In the genomic region with DNA sequence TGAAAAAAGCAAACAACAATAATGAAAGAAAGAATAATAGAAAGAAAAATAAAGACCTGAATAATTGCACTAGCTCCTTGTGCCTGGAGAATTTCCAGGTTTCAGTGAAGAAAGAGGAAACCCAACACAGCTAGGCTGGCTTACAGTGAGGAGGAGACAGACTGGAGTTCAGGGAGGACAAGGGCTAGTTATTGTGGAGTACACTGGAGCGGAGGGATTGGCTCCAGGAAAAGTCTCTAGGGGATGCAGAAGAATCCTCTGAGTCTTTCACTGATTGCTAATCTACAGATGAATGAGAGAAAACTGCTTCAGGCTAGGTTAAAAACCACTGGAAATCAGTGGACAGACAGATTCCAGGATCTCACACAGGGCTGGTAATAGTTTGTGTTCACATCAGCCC, we compare ENCODE assay signal across 20 cellular contexts.
DNase-seq lines count a peak whose midpoint lies in the region; ATAC-seq, FAIRE-seq and TF ChIP-seq lines count a peak whose summit lies in the region.
"Had no signal": no experiment of that assay in that cellular context is flagged by ENCODE, and none has a peak within 500 bp of the region (broad histone marks: within the 10 kb centered on the region; RNA-seq: fewer than 3 reads in every experiment).

No MANE protein-coding gene starts in this region.

- H3K36me3 ChIP-seq in SK-N-SH (replicated peaks in 1 of 2; ENCODE audit: control insufficient read depth in 1 of 2, insufficient read depth in 2 of 2, low read length in 1 of 2) (no peaks in the 10 kb centered on the region), adipocyte (ENCODE audit: control insufficient read depth, insufficient read depth, low read length, severe bottlenecking) (no peaks in the 10 kb centered on the region)
- H3K36me3 ChIP-seq: ascending aorta, colonic mucosa, Peyer's patch, tibial nerve had no signal

- H3K4me3 ChIP-seq in SK-N-SH (ENCODE audit: low read depth in 2 of 2, low read length in 1 of 2) (no peak overlapping the region), adipocyte (ENCODE audit: low read length) (peak overlapping the region; percentile 15)
- H3K4me3 ChIP-seq: ascending aorta, colonic mucosa, Peyer's patch, tibial nerve had no signal

- no peak overlapping the region for H2AFZ ChIP-seq in SK-N-SH (ENCODE audit: low read depth)

- no peaks in the 10 kb centered on the region for H3K79me2 ChIP-seq in SK-N-SH (ENCODE audit: insufficient read depth)

- no peak for TF ChIP-seq CTCF in SK-N-SH (IDR thresholded peaks at IDR 0.05)

- H3K9ac ChIP-seq in SK-N-SH: no peak overlapping the region
- H3K9ac ChIP-seq in adipocyte (ENCODE audit: low read length): peak overlapping the region; percentile 34

- no peak for TF ChIP-seq RAD21 in SK-N-SH (IDR thresholded peaks at IDR 0.05; ENCODE audit: low read length)

- TF ChIP-seq EP300 in SK-N-SH (IDR thresholded peaks at IDR 0.05; ENCODE audit: borderline replicate concordance in 1 of 2, low read depth in 1 of 2, low read length in 1 of 2): no peak

- H3K4me1 ChIP-seq in SK-N-SH (ENCODE audit: control insufficient read depth in 1 of 2, insufficient read depth in 2 of 2, low read depth in 1 of 2, low read length in 1 of 2): peaks cover 0 to 5% of the 10 kb centered on the region in 2 experiments; a peak in 2 of 4 replicates
- H3K4me1 ChIP-seq in adipocyte (ENCODE audit: control insufficient read depth, insufficient read depth, low read length): peaks cover 14% of the 10 kb centered on the region
- H3K4me1 ChIP-seq: colonic mucosa, Peyer's patch had no signal

- CTCF ChIA-PET in SK-N-SH (lab: Yijun Ruan, JAX): no interaction called here

- ATAC-seq in SK-N-SH treated with all-trans-retinoic acid at 6 μM for 48 hours: peak; percentile 51; the same call in 2 of the 3 replicates
- peak; percentile 75 for ATAC-seq in sciatic nerve
- no peak for ATAC-seq in T-helper 17 cell

- H3K27me3 ChIP-seq in SK-N-SH (ENCODE audit: insufficient read depth) (no peaks in the 10 kb centered on the region), adipocyte (replicated peaks; ENCODE audit: control insufficient read depth, insufficient read depth, low read length) (no peaks in the 10 kb centered on the region)
- H3K27me3 ChIP-seq: ascending aorta, colonic mucosa, Peyer's patch, tibial nerve had no signal

- H3K27ac Mint-ChIP-seq in T-helper 17 cell: no peak overlapping the region
- H3K27ac Mint-ChIP-seq: activated CD4-positive, alpha-beta T cell treated with anti-CD3 and anti-CD28 coated beads, Interleukin-2, amount 10 ng/mL, durations not matched to agents 7 days and 5 days; activated naive CD4-positive, alpha-beta T cell treated with anti-CD3 and anti-CD28 coated beads for 36 hours had no signal

- no peak for DNase-seq in SK-N-SH
- DNase-seq in adipocyte (ENCODE audit: low read depth): peak; percentile 67
- peak; percentile 82 for DNase-seq in islet precursor cell
- DNase-seq in sciatic nerve (ENCODE audit: low spot score): no peak
- DNase-seq in SKM-1 treated with dmso at 0.1 percent for 144 hours (lab: John Stamatoyannopoulos, UW; ENCODE audit: unreplicated experiment): no peak
- no peak for DNase-seq in T-helper 17 cell
- DNase-seq in GM19239 (ENCODE audit: insufficient read length, low spot score): no peak
- DNase-seq: activated CD4-positive, alpha-beta T cell treated with anti-CD3 and anti-CD28 coated beads, Interleukin-2, amount 10 ng/mL, durations not matched to agents 7 days and 5 days; activated naive CD4-positive, alpha-beta T cell treated with anti-CD3 and anti-CD28 coated beads for 36 hours; colonic mucosa; glutamatergic neuron; NCI-H1417; NCI-H2171 treated with DMSO at 0.1 percent for 48 hours; Peyer's patch; stimulated activated naive CD4-positive, alpha-beta T cell had no signal

- H4K20me1 ChIP-seq in SK-N-SH (ENCODE audit: insufficient read depth): no peaks in the 10 kb centered on the region

- peaks cover 31% of the 10 kb centered on the region for H3K27me3 Mint-ChIP-seq in T-helper 17 cell

- no peak overlapping the region for H3K27ac ChIP-seq in SK-N-SH (ENCODE audit: low read depth in 2 of 2, low read length in 1 of 2)
- H3K27ac ChIP-seq: colonic mucosa, Peyer's patch, tibial nerve had no signal

- intact Hi-C loops in sciatic nerve (cut with DNase I): no loop called here

- no peaks in the 10 kb centered on the region for H3K9me2 ChIP-seq in SK-N-SH

- POLR2A ChIA-PET in SK-N-SH (lab: Yijun Ruan, JAX): no interaction called here

- FAIRE-seq in GM19239 (lab: Jason Lieb, UNC): no peak
- FAIRE-seq: A204.1, TTC549 had no signal

- no peak overlapping the region for H3K4me3 Mint-ChIP-seq in T-helper 17 cell
- H3K4me3 Mint-ChIP-seq: activated CD4-positive, alpha-beta T cell treated with anti-CD3 and anti-CD28 coated beads, Interleukin-2, amount 10 ng/mL, durations not matched to agents 7 days and 5 days; activated naive CD4-positive, alpha-beta T cell treated with anti-CD3 and anti-CD28 coated beads for 36 hours had no signal

- H3K36me3 Mint-ChIP-seq in T-helper 17 cell (ENCODE audit: low read depth): peaks cover 2% of the 10 kb centered on the region

- H3K4me2 ChIP-seq in SK-N-SH: no peak overlapping the region

- H3K9me3 ChIP-seq in SK-N-SH: no peaks in the 10 kb centered on the region
- no peaks in the 10 kb centered on the region for H3K9me3 ChIP-seq in adipocyte (ENCODE audit: control insufficient read depth, low read length)
- H3K9me3 ChIP-seq in T-helper 17 cell (ENCODE audit: control insufficient read depth, low read length, poor library complexity, severe bottlenecking): no peaks in the 10 kb centered on the region
- H3K9me3 ChIP-seq: ascending aorta, colonic mucosa, Peyer's patch, tibial nerve had no signal

- peaks cover 9% of the 10 kb centered on the region for H3K4me1 Mint-ChIP-seq in T-helper 17 cell

- H3F3A ChIP-seq in SK-N-SH (replicated peaks; ENCODE audit: insufficient read depth): no peaks in the 10 kb centered on the region

- 100% methylated on average over 1 of the region's 1 CpG for WGBS in SK-N-SH (ENCODE audit: low lambda C conversion rate)

TF ChIP-seq in SK-N-SH treated with all-trans-retinoic acid at 6 μM for 48 hours, 23 proteins besides CTCF, POLR2A, EP300 and RAD21 (continues in another document):
- TF ChIP-seq ESRRG (CRISPR knock-in tag; IDR thresholded peaks at IDR 0.05) (no peak), ZNF565 (CRISPR knock-in tag; conservative IDR thresholded peaks at IDR 0.05; ENCODE audit: low read depth) (no peak), BACH2 (CRISPR knock-in tag; IDR thresholded peaks at IDR 0.05; ENCODE audit: borderline replicate concordance) (no peak), TSHZ2 (CRISPR knock-in tag; IDR thresholded peaks at IDR 0.05) (no peak), PPARA (CRISPR knock-in tag; IDR thresholded peaks at IDR 0.05; ENCODE audit: borderline replicate concordance) (no peak), OSR1 (CRISPR knock-in tag; IDR thresholded peaks at IDR 0.05) (no peak)

TF ChIP-seq in SK-N-SH, 30 proteins besides CTCF, POLR2A, EP300 and RAD21:
- TF ChIP-seq FOXM1 (IDR thresholded peaks at IDR 0.05; ENCODE audit: low read depth) (no peak), SIN3A (IDR thresholded peaks at IDR 0.05; ENCODE audit: borderline replicate concordance, low read depth, low read length) (no peak), RFX5 (IDR thresholded peaks at IDR 0.05; ENCODE audit: low read length) (no peak)
- TF ChIP-seq, protein P1, sequence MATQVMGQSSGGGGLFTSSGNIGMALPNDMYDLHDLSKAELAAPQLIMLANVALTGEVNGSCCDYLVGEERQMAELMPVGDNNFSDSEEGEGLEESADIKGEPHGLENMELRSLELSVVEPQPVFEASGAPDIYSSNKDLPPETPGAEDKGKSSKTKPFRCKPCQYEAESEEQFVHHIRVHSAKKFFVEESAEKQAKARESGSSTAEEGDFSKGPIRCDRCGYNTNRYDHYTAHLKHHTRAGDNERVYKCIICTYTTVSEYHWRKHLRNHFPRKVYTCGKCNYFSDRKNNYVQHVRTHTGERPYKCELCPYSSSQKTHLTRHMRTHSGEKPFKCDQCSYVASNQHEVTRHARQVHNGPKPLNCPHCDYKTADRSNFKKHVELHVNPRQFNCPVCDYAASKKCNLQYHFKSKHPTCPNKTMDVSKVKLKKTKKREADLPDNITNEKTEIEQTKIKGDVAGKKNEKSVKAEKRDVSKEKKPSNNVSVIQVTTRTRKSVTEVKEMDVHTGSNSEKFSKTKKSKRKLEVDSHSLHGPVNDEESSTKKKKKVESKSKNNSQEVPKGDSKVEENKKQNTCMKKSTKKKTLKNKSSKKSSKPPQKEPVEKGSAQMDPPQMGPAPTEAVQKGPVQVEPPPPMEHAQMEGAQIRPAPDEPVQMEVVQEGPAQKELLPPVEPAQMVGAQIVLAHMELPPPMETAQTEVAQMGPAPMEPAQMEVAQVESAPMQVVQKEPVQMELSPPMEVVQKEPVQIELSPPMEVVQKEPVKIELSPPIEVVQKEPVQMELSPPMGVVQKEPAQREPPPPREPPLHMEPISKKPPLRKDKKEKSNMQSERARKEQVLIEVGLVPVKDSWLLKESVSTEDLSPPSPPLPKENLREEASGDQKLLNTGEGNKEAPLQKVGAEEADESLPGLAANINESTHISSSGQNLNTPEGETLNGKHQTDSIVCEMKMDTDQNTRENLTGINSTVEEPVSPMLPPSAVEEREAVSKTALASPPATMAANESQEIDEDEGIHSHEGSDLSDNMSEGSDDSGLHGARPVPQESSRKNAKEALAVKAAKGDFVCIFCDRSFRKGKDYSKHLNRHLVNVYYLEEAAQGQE (IDR thresholded peaks at IDR 0.05; ENCODE audit: low read depth, low read length): no peak

Comparison
In these comparisons a context has a peak if more than half of its experiments do, and no peak if none do; other contexts are left out.
1. DNase-seq: peak in adipocyte (single experiment) and islet precursor cell (single experiment); none in SK-N-SH (single experiment), sciatic nerve (single experiment), SKM-1 treated with dmso at 0.1 percent for 144 hours (single experiment), T-helper 17 cell (0 of 3) and GM19239 (single experiment).